ENCODE assay signal across 18 cellular contexts in the genomic region with DNA sequence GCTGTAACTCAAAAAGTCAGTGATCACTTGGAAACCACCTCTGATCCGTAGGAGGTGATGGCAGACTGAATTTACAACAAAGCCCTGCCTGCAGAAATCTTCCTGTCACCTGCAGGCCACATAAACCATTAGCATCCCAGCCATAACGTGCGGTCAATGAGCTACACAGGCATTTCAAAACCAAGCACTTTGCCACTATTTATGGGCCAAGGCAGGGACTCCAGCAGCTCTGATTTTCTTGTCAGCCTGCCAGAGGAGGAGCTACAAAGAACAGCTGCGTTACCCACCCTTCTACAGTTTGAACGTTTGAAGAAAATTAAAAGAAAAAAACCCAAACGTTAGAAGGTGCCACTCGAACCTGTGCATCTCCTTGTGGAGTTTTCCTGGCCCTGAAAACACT.
"Had no signal": no experiment of that assay in that cellular context is flagged by ENCODE, and none has a peak within 500 bp of the region (broad histone marks: within the 10 kb centered on the region; RNA-seq: fewer than 3 reads in every experiment).

No MANE protein-coding gene starts in this region.

- H3K36me3 ChIP-seq: cardiac muscle cell, left lung, sigmoid colon, tibial nerve, uterus had no signal

- H3K4me1 ChIP-seq: left lung, psoas muscle, sigmoid colon, uterus had no signal

- H3K27me3 ChIP-seq: cardiac muscle cell, dorsolateral prefrontal cortex, left lung, sigmoid colon, tibial nerve, uterus had no signal

- H3K27ac ChIP-seq: cardiac muscle cell, dorsolateral prefrontal cortex, epithelial cell of prostate, left lung, psoas muscle, sigmoid colon, tibial nerve, uterus had no signal

- DNase-seq: activated CD4-positive, alpha-beta T cell treated with anti-CD3 and anti-CD28 coated beads, Interleukin-2, amount 50 U/mL, for 4 hours; activated gamma-delta T cell; dorsolateral prefrontal cortex; endodermal cell; foreskin melanocyte; kidney; left lung; mammary epithelial cell; naive B cell; psoas muscle; sigmoid colon; stimulated activated CD4-positive, alpha-beta T cell treated with anti-CD3 and anti-CD28 coated beads, Interleukin-12 subunit alpha, Interleukin-12 subunit beta, amount 100 ng/mL, for 4 hours; stimulated activated CD4-positive, alpha-beta T cell treated with anti-CD3 and anti-CD28 coated beads, Interleukin-2, amount 100 ng/mL, for 24 hours; stimulated activated naive CD4-positive, alpha-beta T cell treated with Interleukin-2 at 50 U/mL for 16 hours; uterus had no signal

- H3K4me3 ChIP-seq: cardiac muscle cell, dorsolateral prefrontal cortex, left lung, psoas muscle, sigmoid colon, tibial nerve, uterus had no signal

- H3K9me3 ChIP-seq: sigmoid colon, uterus had no signal
